Comparison of ENCODE assay signal across 1 cellular context in the genomic region with DNA sequence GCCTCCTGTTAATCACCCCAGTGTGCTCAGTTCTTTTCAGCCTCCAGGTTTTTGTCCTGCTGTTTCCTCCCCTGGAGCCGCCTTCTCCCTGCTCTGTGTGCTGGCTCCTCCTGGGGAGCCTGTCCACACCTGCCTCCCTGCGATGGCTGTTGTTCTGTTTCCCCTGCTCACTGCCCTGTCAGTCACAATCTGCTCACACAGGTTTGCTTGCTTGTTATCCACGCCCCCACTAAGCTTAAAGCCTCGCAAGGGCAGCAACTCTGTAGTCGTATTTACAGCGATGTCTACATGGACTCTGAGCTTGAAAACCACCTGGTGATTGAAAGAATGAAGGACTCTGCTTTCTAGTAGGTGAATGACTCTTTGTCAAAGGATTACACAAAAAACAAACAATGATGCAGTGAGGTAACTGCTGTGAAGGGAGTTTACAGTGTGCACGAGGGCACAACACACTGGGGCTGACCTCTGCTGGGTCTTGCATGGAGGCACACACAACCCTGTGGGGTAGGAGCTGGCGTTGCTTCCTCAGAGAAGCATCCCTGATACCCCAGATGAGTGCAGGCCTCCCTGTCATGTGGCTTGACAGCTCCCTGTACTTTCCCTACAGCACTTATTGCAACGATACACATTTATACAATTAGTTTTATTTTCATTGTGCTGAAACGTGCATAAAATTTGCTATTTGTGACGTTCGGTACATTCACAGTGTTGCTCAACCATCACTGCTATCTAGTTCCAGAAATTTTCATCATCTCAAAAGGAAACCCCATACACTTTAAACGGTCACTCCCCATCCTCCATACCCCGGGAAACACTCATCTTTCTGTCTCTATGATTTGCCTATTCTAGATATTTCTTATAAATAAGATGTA.
TF ChIP-seq lines count a peak whose summit lies in the region.

No MANE protein-coding gene starts in this region.

TF ChIP-seq in IMR-90, 13 proteins besides CTCF, POLR2A, EP300 and RAD21:
- TF ChIP-seq, protein P1, sequence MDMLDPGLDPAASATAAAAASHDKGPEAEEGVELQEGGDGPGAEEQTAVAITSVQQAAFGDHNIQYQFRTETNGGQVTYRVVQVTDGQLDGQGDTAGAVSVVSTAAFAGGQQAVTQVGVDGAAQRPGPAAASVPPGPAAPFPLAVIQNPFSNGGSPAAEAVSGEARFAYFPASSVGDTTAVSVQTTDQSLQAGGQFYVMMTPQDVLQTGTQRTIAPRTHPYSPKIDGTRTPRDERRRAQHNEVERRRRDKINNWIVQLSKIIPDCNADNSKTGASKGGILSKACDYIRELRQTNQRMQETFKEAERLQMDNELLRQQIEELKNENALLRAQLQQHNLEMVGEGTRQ (IDR thresholded peaks at IDR 0.05; ENCODE audit: low read depth, low read length), result no peak
- peak; percentile 56; the same call in 1 of the 2 replicates for TF ChIP-seq CEBPB (IDR thresholded peaks at IDR 0.05; ENCODE audit: low read depth, low read length)
